10 cellular contexts compared by ENCODE assay signal in the genomic region with DNA sequence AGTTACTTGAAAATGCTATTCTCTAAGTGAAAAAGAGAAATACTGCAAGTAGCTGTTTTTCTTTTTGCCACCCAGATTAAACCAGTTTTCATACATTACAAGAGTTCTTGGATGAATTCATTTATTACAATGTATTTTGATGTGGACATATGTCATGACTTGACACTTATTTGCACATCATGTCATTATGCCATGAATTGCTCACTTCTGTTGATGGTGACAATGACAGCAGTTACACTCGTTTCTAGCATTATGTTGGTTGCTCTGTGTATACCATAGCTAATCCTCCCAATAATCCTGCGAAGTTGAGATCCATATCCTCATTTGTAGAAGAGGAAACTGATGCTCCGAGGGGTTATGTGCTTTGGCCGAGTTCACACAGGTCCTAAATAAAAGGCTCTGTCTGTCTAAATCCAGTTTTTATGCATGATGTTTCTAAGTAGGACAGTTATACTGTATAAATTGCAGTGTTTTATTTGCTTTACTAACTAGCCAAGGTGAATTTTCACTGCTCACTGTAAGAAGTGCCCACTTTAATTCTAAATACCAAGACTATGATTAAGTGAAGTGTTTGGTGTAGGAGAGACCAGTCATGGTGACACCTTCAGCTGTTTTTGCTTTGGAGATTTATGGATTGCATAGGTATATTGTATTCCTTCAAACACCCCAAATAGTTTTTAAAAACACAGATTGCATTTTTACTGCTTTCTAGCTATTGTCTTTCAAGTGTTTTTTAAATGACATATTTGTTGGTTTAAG. TPM values are rescaled to one million over a fixed set of nuclear protein-coding genes. Genes with fewer than 3 reads are reported as not detected.
DNase-seq lines count a peak whose midpoint lies in the region; ATAC-seq and TF ChIP-seq lines count a peak whose summit lies in the region.
"Had no signal": no experiment of that assay in that cellular context is flagged by ENCODE, and none has a peak within 500 bp of the region (broad histone marks: within the 10 kb centered on the region; RNA-seq: fewer than 3 reads in every experiment).

No MANE protein-coding gene starts in this region.

- peaks cover 3% of the 10 kb centered on the region for H3K36me3 Mint-ChIP-seq in brain

- WGBS in IMR-90 (ENCODE audit: extremely low coverage in 2 of 2, insufficient read length in 1 of 2), 2 experiments, result no CpG with 5 or more reads among the region's 4 CpGs
- 70 to 86% (median 82%) methylated on average over 4 of the region's 4 CpGs for WGBS in spleen, 5 donors

- no peak overlapping the region for H4K8ac ChIP-seq in IMR-90 (ENCODE audit: low read depth in 2 of 2, low read length in 2 of 2)

- ATAC-seq in DND-41 (ENCODE audit: insufficient read depth, low read depth) (no peak), IMR-90 (ENCODE audit: low read depth) (no peak; the same call in 1 of the 2 replicates)
- ATAC-seq: Right ventricle myocardium inferior had no signal

- TF ChIP-seq CTCF in DND-41 (IDR thresholded peaks at IDR 0.05; ENCODE audit: borderline replicate concordance, extremely low read depth, low read length, poor library complexity, severe bottlenecking) (no peak), IMR-90 (conservative IDR thresholded peaks at IDR 0.05; ENCODE audit: low read depth, low read length) (no peak), brain (conservative IDR thresholded peaks at IDR 0.05) (no peak), osteoblast (IDR thresholded peaks at IDR 0.05; ENCODE audit: extremely low read depth, low read depth, low read length) (no peak), spleen (IDR thresholded peaks at IDR 0.05 in 8 of 11, conservative IDR thresholded peaks at IDR 0.05 in 3 of 11) (no peak)

- H3K27me3 Mint-ChIP-seq in brain, result no peaks in the 10 kb centered on the region

- H3K4me2 ChIP-seq in DND-41 (ENCODE audit: insufficient read depth, low read length) (peak overlapping the region; percentile 13; the same call in 1 of the 2 replicates), IMR-90 (ENCODE audit: low read depth, low read length) (peak overlapping the region; percentile 3; the same call in 1 of the 2 replicates), osteoblast (ENCODE audit: insufficient read depth, low read length) (peak overlapping the region; percentile 54)

- H3K18ac ChIP-seq in IMR-90 (ENCODE audit: low read depth, low read length), result no peak overlapping the region

- H3K9ac ChIP-seq in DND-41 (ENCODE audit: low read depth, low read length) (no peak overlapping the region), IMR-90 (ENCODE audit: low read depth, low read length) (no peak overlapping the region)

- H3K27ac ChIP-seq in DND-41 (ENCODE audit: low read length) (no peak overlapping the region), IMR-90 (ENCODE audit: insufficient read depth, low read length) (no peak overlapping the region), osteoblast (ENCODE audit: low read depth, low read length) (no peak overlapping the region), spleen (no peak overlapping the region)

- CTCF ChIA-PET in IMR-90 (lab: Yijun Ruan, JAX), result interaction anchor here (0.6 to 1.0 kb wide), 3 partner anchors 19 to 1071 kb away, joined by 3 to 6 read pairs (median 3); no protein-coding TSS in a partner anchor

- no peak overlapping the region for H2AK9ac ChIP-seq in IMR-90 (replicated peaks; ENCODE audit: low read depth, low read length, poor library complexity)

- H2BK120ac ChIP-seq in IMR-90 (ENCODE audit: low read depth, low read length), result no peak overlapping the region

- no peak for TF ChIP-seq RAD21 in IMR-90 (IDR thresholded peaks at IDR 0.05; ENCODE audit: low read length)

- H2BK5ac ChIP-seq in IMR-90 (ENCODE audit: low read depth, low read length, poor library complexity, severe bottlenecking), result no peak overlapping the region

- no peak overlapping the region for H2AK5ac ChIP-seq in IMR-90 (ENCODE audit: low read depth, low read length)

- dilution Hi-C loops in IMR-90 (cut with HindIII; ENCODE audit: low sequenced_read_pairs, unreplicated experiment), result no loop called here

- H4K91ac ChIP-seq in IMR-90 (ENCODE audit: insufficient read depth, low read depth, low read length), result no peak overlapping the region

- peaks cover 19% of the 10 kb centered on the region for H3K9me1 ChIP-seq in IMR-90 (ENCODE audit: insufficient read depth, low read length)

- no peak overlapping the region for H2AFZ ChIP-seq in DND-41 (ENCODE audit: low read depth, low read length)
- H2AFZ ChIP-seq in IMR-90 (replicated peaks; ENCODE audit: low read length, poor library complexity), result no peak overlapping the region
- H2AFZ ChIP-seq in osteoblast (ENCODE audit: low read length), result no peak overlapping the region

- no TSS peak for BruUV-seq in IMR-90 (replicated peaks; lab: Mats Ljungman, UMichigan)

- no peak overlapping the region for H3K56ac ChIP-seq in IMR-90 (ENCODE audit: extremely low read depth, insufficient read depth, low read length)

- peaks cover 96% of the 10 kb centered on the region for H3K4me1 Mint-ChIP-seq in brain

- H3K36me3 ChIP-seq in DND-41 (ENCODE audit: insufficient read depth, low read length), result peaks cover 15% of the 10 kb centered on the region
- peaks cover 6% of the 10 kb centered on the region; the same call in 1 of the 2 replicates for H3K36me3 ChIP-seq in IMR-90 (ENCODE audit: control insufficient read depth, insufficient read depth, low read length)
- H3K36me3 ChIP-seq in osteoblast (ENCODE audit: insufficient read depth, low read length), result peaks cover 9% of the 10 kb centered on the region
- H3K36me3 ChIP-seq in spleen, result peaks cover 0 to 32% (median 6%) of the 10 kb centered on the region in 6 donors

- no peak overlapping the region; the same call in 1 of the 2 replicates for H3K14ac ChIP-seq in IMR-90 (replicated peaks; ENCODE audit: low read depth, low read length)

- H3K23ac ChIP-seq in IMR-90 (ENCODE audit: low read depth, low read length), result peak overlapping the region; percentile 52; the same call in 1 of the 2 replicates

- DNase-seq in DND-41 (no peak), IMR-90 (no peak), osteoblast (ENCODE audit: insufficient read length, low spot score, missing footprints) (no peak), spleen (no peak), OCI-M2 (lab: John Stamatoyannopoulos, UW; ENCODE audit: unreplicated experiment) (no peak), NCI-H1436 treated with DMSO at 0.1 percent for 48 hours (lab: John Stamatoyannopoulos, UW) (no peak)
- DNase-seq: NCI-H2171; stimulated activated CD4-positive, alpha-beta T cell treated with anti-CD3 and anti-CD28 coated beads, Interleukin-2, amount 100 ng/mL, for 24 hours had no signal

- no peaks in the 10 kb centered on the region for H3K9me3 Mint-ChIP-seq in brain

- TF ChIP-seq POLR2A in IMR-90 (IDR thresholded peaks at IDR 0.05; ENCODE audit: low read depth, low read length), result no peak
- TF ChIP-seq POLR2A in spleen (IDR thresholded peaks at IDR 0.05), result no peak

- POLR2A ChIA-PET in IMR-90 (lab: Charles Lee; ENCODE audit: unreplicated experiment), result interaction anchor here (0.6 kb wide), 2 partner anchors 59 to 973 kb away, joined by 4 to 6 read pairs; no protein-coding TSS in a partner anchor

- no peak overlapping the region for H2BK15ac ChIP-seq in IMR-90 (ENCODE audit: low read depth, low read length)

- no peaks in the 10 kb centered on the region for H3K27me3 ChIP-seq in DND-41 (ENCODE audit: insufficient read depth, low read length, poor library complexity)
- H3K27me3 ChIP-seq in IMR-90 (ENCODE audit: control insufficient read depth, insufficient read depth, low read length), result no peaks in the 10 kb centered on the region
- no peaks in the 10 kb centered on the region for H3K27me3 ChIP-seq in osteoblast (ENCODE audit: insufficient read depth, low read length)
- H3K27me3 ChIP-seq in spleen (replicated peaks in 1 of 7), result no peaks in the 10 kb centered on the region

- peaks cover 11 to 59% of the 10 kb centered on the region in 2 experiments for H3K79me1 ChIP-seq in IMR-90 (ENCODE audit: low read depth in 1 of 2, low read length in 2 of 2)

- intact Hi-C loops in IMR-90 (cut with micrococcal nuclease) (loop anchor here (1.0 kb wide), 1 partner anchor 9 kb away; no protein-coding TSS in a partner anchor), spleen (cut with DNase I; ENCODE audit: low total_unique reads) (no loop called here)

- H3K9me3 ChIP-seq in DND-41 (ENCODE audit: insufficient read depth, low read length, severe bottlenecking) (no peaks in the 10 kb centered on the region), IMR-90 (ENCODE audit: control insufficient read depth, insufficient read depth, low read length) (no peaks in the 10 kb centered on the region), osteoblast (ENCODE audit: low read depth, low read length) (no peaks in the 10 kb centered on the region), spleen (no peaks in the 10 kb centered on the region)

- peaks cover 88% of the 10 kb centered on the region for H4K20me1 ChIP-seq in DND-41 (ENCODE audit: insufficient read depth, low read length)
- H4K20me1 ChIP-seq in IMR-90 (ENCODE audit: insufficient read depth, low read length), result peaks cover 76% of the 10 kb centered on the region
- peaks cover 75% of the 10 kb centered on the region for H4K20me1 ChIP-seq in osteoblast (ENCODE audit: insufficient read depth, low read length)

- H3K79me2 ChIP-seq in DND-41 (ENCODE audit: insufficient read depth, low read length) (peaks cover 99% of the 10 kb centered on the region), osteoblast (ENCODE audit: insufficient read depth, low read length) (peaks cover 99% of the 10 kb centered on the region)

- in situ Hi-C loops in IMR-90 (cut with MboI; ENCODE audit: low sequenced_read_pairs), result loop anchor here (5.0 to 25.0 kb wide), 2 partner anchors 51 to 1181 kb away; no protein-coding TSS in a partner anchor

- H3K27ac Mint-ChIP-seq in brain, result peak overlapping the region in 2 of 5 experiments; percentile 55 to 63

- no peak overlapping the region for H2BK20ac ChIP-seq in IMR-90 (ENCODE audit: low read depth, low read length)

- H3K4me1 ChIP-seq in DND-41 (ENCODE audit: insufficient read depth, low read length), result peaks cover 7% of the 10 kb centered on the region; the same call in 1 of the 2 replicates
- peaks cover 8% of the 10 kb centered on the region for H3K4me1 ChIP-seq in IMR-90 (ENCODE audit: control insufficient read depth, insufficient read depth, low read length)
- H3K4me1 ChIP-seq in osteoblast (ENCODE audit: insufficient read depth, low read length), result peaks cover 22% of the 10 kb centered on the region
- H3K4me1 ChIP-seq in spleen, result peaks cover 43 to 100% (median 90%) of the 10 kb centered on the region in 6 donors

- no peak overlapping the region for H3K4me3 ChIP-seq in DND-41 (ENCODE audit: low read depth in 1 of 2, low read length in 2 of 2)
- H3K4me3 ChIP-seq in IMR-90 (ENCODE audit: insufficient read depth, low read depth, low read length), result no peak overlapping the region
- H3K4me3 ChIP-seq in osteoblast (ENCODE audit: insufficient read depth, low read length), result no peak overlapping the region
- no peak overlapping the region for H3K4me3 ChIP-seq in spleen

- H3K4me3 Mint-ChIP-seq in brain, result peak overlapping the region in 4 of 5 experiments; percentile 18 to 52 (median 44)

- H4K5ac ChIP-seq in IMR-90 (ENCODE audit: low read depth, low read length), result no peak overlapping the region

- no peak overlapping the region for H3K4ac ChIP-seq in IMR-90 (ENCODE audit: low read depth, low read length)

RNA-seq across cellular contexts. Expression of a gene that starts 56.7 kb away (rescaled TPM):
- 3.4 and 4.7 TPM in 2 replicates for total RNA-seq in IMR-90 (2012; rRNA removed)
- polyA plus RNA-seq in IMR-90 (2012; rRNA removed), result 8.4 and 8.9 TPM in 2 replicates
- 3.6 and 5.6 TPM in 2 replicates for polyA plus RNA-seq in IMR-90 (2012; cell fraction: cytosol; rRNA removed)
- 15.1 and 38.5 TPM in 2 replicates for polyA plus RNA-seq in IMR-90 (2012; cell fraction: nucleus; rRNA removed; ENCODE audit: low replicate concordance)
- polyA plus RNA-seq in brain (ENCODE audit: insufficient read depth, low read depth, low replicate concordance), result 30.0 TPM
- 12.7 and 17.4 TPM in 2 replicates for total RNA-seq in osteoblast
- total RNA-seq in spleen, result 10 to 100 TPM; 54.7 to 75.7 (median 63.4) TPM
- polyA plus RNA-seq in spleen, result 10 to 100 TPM; 12.0 to 17.5 (median 15.5) TPM

Comparison
In these comparisons a context has a peak if more than half of its experiments do, and no peak if none do; other contexts are left out.
1. H3K4me2 ChIP-seq: peak in every context shown above with its lines; median percentile 54 in osteoblast; 13 in DND-41; 3 in IMR-90.